Comparison of ENCODE assay signal across 14 cellular contexts in genomic region chr4:38819569-38819968, GRCh38. TPM values are rescaled to one million over a fixed set of nuclear protein-coding genes. Genes with fewer than 3 reads are reported as not detected.
A peak's percentile ranks its signal among the peaks of the same experiment; 100 is the strongest.
DNase-seq lines count a peak whose midpoint lies in the region; ATAC-seq and TF ChIP-seq lines count a peak whose summit lies in the region.
"Had no signal": no experiment of that assay in that cellular context is flagged by ENCODE, and none has a peak within 500 bp of the region (broad histone marks: within the 10 kb centered on the region; RNA-seq: fewer than 3 reads in every experiment).

No MANE protein-coding gene starts in this region.

- DNase-seq in GM06990 (ENCODE audit: extremely low read depth, insufficient read length) (peak; percentile 58), T1000 (lab: John Stamatoyannopoulos, UW) (peak; percentile 16), mesenchymal stem cell (peak; percentile 49), suprapubic skin (ENCODE audit: low spot score in 2 of 2) (no peak), germinal center (ENCODE audit: low spot score) (no peak)
- DNase-seq: activated CD4-positive, alpha-beta memory T cell treated with anti-CD3 and anti-CD28 coated beads for 36 hours; amygdala; foreskin fibroblast; kidney; T-cell; thyroid gland had no signal

- no peaks in the 10 kb centered on the region for H3K27me3 ChIP-seq in GM06990 (replicated peaks; ENCODE audit: control insufficient read depth, insufficient read depth, low read length)
- H3K27me3 ChIP-seq in mesenchymal stem cell (ENCODE audit: control insufficient read depth in 1 of 2, insufficient read depth in 1 of 2, low read length in 2 of 2): no peaks in the 10 kb centered on the region
- H3K27me3 ChIP-seq in suprapubic skin: no peaks in the 10 kb centered on the region
- H3K27me3 ChIP-seq: thyroid gland had no signal

- no peak for TF ChIP-seq POLR2A in suprapubic skin (IDR thresholded peaks at IDR 0.05)

- no peak overlapping the region for H3K4me2 ChIP-seq in mesenchymal stem cell (ENCODE audit: low read length, poor library complexity, severe bottlenecking)

- no peak overlapping the region for H3K23ac ChIP-seq in mesenchymal stem cell (ENCODE audit: low read length in 2 of 2)

- no peak overlapping the region for H4K8ac ChIP-seq in mesenchymal stem cell (ENCODE audit: low read length)

- H3K27ac ChIP-seq in mesenchymal stem cell (ENCODE audit: low read length, poor library complexity, severe bottlenecking): no peak overlapping the region
- no peak overlapping the region for H3K27ac ChIP-seq in suprapubic skin
- H3K27ac ChIP-seq: thyroid gland had no signal

- no peak overlapping the region for H3K18ac ChIP-seq in mesenchymal stem cell (ENCODE audit: low read depth in 1 of 2, low read length in 2 of 2)

- H2AFZ ChIP-seq in mesenchymal stem cell (ENCODE audit: low read depth, low read length): no peak overlapping the region

- H3K9ac ChIP-seq in mesenchymal stem cell (ENCODE audit: low read length): no peak overlapping the region

- no peak overlapping the region for H2AK5ac ChIP-seq in mesenchymal stem cell (ENCODE audit: low read length, severe bottlenecking)

- TF ChIP-seq CTCF in GM06990 (IDR thresholded peaks at IDR 0.05; ENCODE audit: insufficient read depth, low read length, poor library complexity, severe bottlenecking): no peak
- TF ChIP-seq CTCF in suprapubic skin (IDR thresholded peaks at IDR 0.05): no peak

- H3K4me1 ChIP-seq in mesenchymal stem cell (ENCODE audit: control insufficient read depth, insufficient read depth, low read depth, low read length): peaks cover 2% of the 10 kb centered on the region
- H3K4me1 ChIP-seq in suprapubic skin: peaks cover 11% of the 10 kb centered on the region
- H3K4me1 ChIP-seq: thyroid gland had no signal

- no peak overlapping the region for H2BK5ac ChIP-seq in mesenchymal stem cell (ENCODE audit: low read depth, low read length, poor library complexity, severe bottlenecking)

- H2BK15ac ChIP-seq in mesenchymal stem cell (ENCODE audit: low read depth, poor library complexity, severe bottlenecking): no peak overlapping the region

- peak; percentile 31 for ATAC-seq in GM21447 (IDR thresholded peaks at IDR 0.05; ENCODE audit: unreplicated experiment)
- ATAC-seq in HG03565 (IDR thresholded peaks at IDR 0.05; ENCODE audit: unreplicated experiment): no peak
- ATAC-seq in HG03460 (IDR thresholded peaks at IDR 0.05; ENCODE audit: unreplicated experiment): no peak

- no peak for TF ChIP-seq EP300 in suprapubic skin (IDR thresholded peaks at IDR 0.05)

- H2BK12ac ChIP-seq in mesenchymal stem cell (ENCODE audit: low read length in 2 of 2): no peak overlapping the region

- H3K79me1 ChIP-seq in mesenchymal stem cell (replicated peaks; ENCODE audit: low read length, poor library complexity, severe bottlenecking): peaks cover 1% of the 10 kb centered on the region

- no peak overlapping the region for H3K14ac ChIP-seq in mesenchymal stem cell (ENCODE audit: low read length in 2 of 2)

- H3K4ac ChIP-seq in mesenchymal stem cell (ENCODE audit: low read depth in 1 of 2, low read length in 2 of 2): no peak overlapping the region

- H3K9me3 ChIP-seq in mesenchymal stem cell (ENCODE audit: control insufficient read depth, low read length) (no peaks in the 10 kb centered on the region), suprapubic skin (no peaks in the 10 kb centered on the region)
- H3K9me3 ChIP-seq: thyroid gland had no signal

- no peak overlapping the region for H2BK120ac ChIP-seq in mesenchymal stem cell (ENCODE audit: low read depth, low read length)

- no peak overlapping the region for H4K91ac ChIP-seq in mesenchymal stem cell (ENCODE audit: low read length)

- no peak overlapping the region for H3K4me3 ChIP-seq in GM06990 (replicated peaks; ENCODE audit: low read depth, low read length)
- no peak overlapping the region for H3K4me3 ChIP-seq in mesenchymal stem cell (ENCODE audit: insufficient read depth in 1 of 2, low read depth in 1 of 2, low read length in 2 of 2)
- no peak overlapping the region for H3K4me3 ChIP-seq in suprapubic skin
- H3K4me3 ChIP-seq: thyroid gland had no signal

- 80% methylated on average over 3 of the region's 3 CpGs for WGBS in mesenchymal stem cell
- WGBS in suprapubic skin: 33% methylated on average over 3 of the region's 3 CpGs

- no peaks in the 10 kb centered on the region; the same call in 1 of the 2 replicates for H3K36me3 ChIP-seq in GM06990 (ENCODE audit: control insufficient read depth, insufficient read depth, low read length)
- H3K36me3 ChIP-seq in mesenchymal stem cell (ENCODE audit: control insufficient read depth in 1 of 2, insufficient read depth in 2 of 2, low read depth in 1 of 2, low read length in 2 of 2): peaks cover 0 to 2% of the 10 kb centered on the region in 2 experiments
- H3K36me3 ChIP-seq in suprapubic skin: no peaks in the 10 kb centered on the region
- H3K36me3 ChIP-seq: thyroid gland had no signal

RNA-seq across cellular contexts. Expression of gene TLR1, which starts 15.0 kb away (rescaled TPM):
- polyA plus RNA-seq in mesenchymal stem cell (2013, experiment 1 of 2): 0.32 TPM
- polyA plus RNA-seq in mesenchymal stem cell (2013, experiment 2 of 2): 0.23 TPM
- total RNA-seq in suprapubic skin: 1 to 10 TPM; 6.7 to 9.8 (median 8.9) TPM

RNA-seq across cellular contexts. Expression of gene TLR10, which starts 36.8 kb away (rescaled TPM):
- polyA plus RNA-seq in mesenchymal stem cell (2013, experiment 1 of 2): not detected
- not detected for polyA plus RNA-seq in mesenchymal stem cell (2013, experiment 2 of 2)
- under 1 TPM in 2 of 4 donors, not detected in 2; 0.16 to 0.17 TPM for total RNA-seq in suprapubic skin

RNA-seq across cellular contexts. Expression of gene TLR6, which starts 37.0 kb away (rescaled TPM):
- polyA plus RNA-seq in mesenchymal stem cell (2013, experiment 1 of 2): 3.4 TPM
- polyA plus RNA-seq in mesenchymal stem cell (2013, experiment 2 of 2): 3.2 TPM
- 1 to 10 TPM; 2.1 to 6.4 (median 2.5) TPM for total RNA-seq in suprapubic skin

RNA-seq across cellular contexts. Expression of gene FAM114A1, which starts 48.0 kb away (rescaled TPM):
- 166 TPM for polyA plus RNA-seq in mesenchymal stem cell (2013, experiment 1 of 2)
- polyA plus RNA-seq in mesenchymal stem cell (2013, experiment 2 of 2): 170 TPM
- 10 to 100 TPM; 36.9 to 85.9 (median 44.5) TPM for total RNA-seq in suprapubic skin

Comparison
In these comparisons a context has a peak if more than half of its experiments do, and no peak if none do; other contexts are left out.
1. DNase-seq: peak in GM06990 (single experiment), T1000 (single experiment) and mesenchymal stem cell (single experiment); none in suprapubic skin (0 of 2) and germinal center (single experiment).